In the genomic region with DNA sequence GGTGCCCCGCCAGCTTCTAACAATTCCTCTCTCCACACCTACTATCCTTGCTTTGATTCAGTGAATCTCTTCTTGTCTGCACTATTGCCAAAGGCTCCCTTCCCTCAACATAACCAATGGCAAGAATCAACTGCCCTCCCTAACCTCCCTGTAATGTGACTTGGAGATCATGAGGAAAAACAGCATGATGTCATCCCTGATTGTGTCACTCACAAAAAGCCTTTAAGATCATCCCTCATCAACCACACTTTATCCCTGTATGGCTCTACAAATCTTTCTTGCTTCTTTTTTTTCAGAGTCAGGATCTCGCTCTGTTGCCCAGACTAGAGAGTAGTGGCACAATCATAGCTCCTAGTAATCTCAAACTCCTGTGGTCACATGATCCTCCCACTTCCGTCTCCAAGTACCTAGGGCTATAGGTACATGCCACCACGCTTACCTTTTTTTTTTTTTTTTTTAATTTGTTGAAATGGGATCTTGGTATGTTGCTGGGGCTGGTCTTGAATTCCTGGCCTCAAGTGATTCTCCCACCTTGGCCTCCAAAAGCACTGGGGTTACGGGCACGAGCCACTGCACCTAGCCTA, we compare ENCODE assay signal across 20 cellular contexts. TPM values are rescaled to one million over a fixed set of nuclear protein-coding genes. Genes with fewer than 3 reads are reported as not detected.
DNase-seq lines count a peak whose midpoint lies in the region; ATAC-seq and TF ChIP-seq lines count a peak whose summit lies in the region.
"Had no signal": no experiment of that assay in that cellular context is flagged by ENCODE, and none has a peak within 500 bp of the region (broad histone marks: within the 10 kb centered on the region; RNA-seq: fewer than 3 reads in every experiment).

No MANE protein-coding gene starts in this region.

- H3K36me3 ChIP-seq in endodermal cell (ENCODE audit: control insufficient read depth, insufficient read depth, low read length) (peaks cover 96% of the 10 kb centered on the region), H7 (replicated peaks; ENCODE audit: control insufficient read depth, insufficient read depth, low read length) (peaks cover 33% of the 10 kb centered on the region)
- H3K36me3 ChIP-seq: BE2C had no signal

- H3K27ac Mint-ChIP-seq in T-helper 17 cell (peak overlapping the region; percentile 75), endodermal cell (peak overlapping the region; percentile 2), neural crest cell (ENCODE audit: unreplicated experiment) (peak overlapping the region; percentile 21)
- H3K27ac Mint-ChIP-seq: IgD-negative memory B cell had no signal

- peaks cover 12% of the 10 kb centered on the region for H3K4me1 Mint-ChIP-seq in T-helper 17 cell
- no peaks in the 10 kb centered on the region for H3K4me1 Mint-ChIP-seq in endodermal cell
- H3K4me1 Mint-ChIP-seq in neural crest cell = no peaks in the 10 kb centered on the region

- no peaks in the 10 kb centered on the region for H3K27me3 Mint-ChIP-seq in T-helper 17 cell
- no peaks in the 10 kb centered on the region for H3K27me3 Mint-ChIP-seq in endodermal cell (ENCODE audit: insufficient read depth)
- H3K27me3 Mint-ChIP-seq in neural crest cell (ENCODE audit: low read depth) = no peaks in the 10 kb centered on the region
- H3K27me3 Mint-ChIP-seq: IgD-negative memory B cell had no signal

- H3K36me3 Mint-ChIP-seq in T-helper 17 cell (ENCODE audit: low read depth) (peaks cover 26% of the 10 kb centered on the region), endodermal cell (ENCODE audit: low read depth) (peaks cover 77% of the 10 kb centered on the region), neural crest cell (ENCODE audit: low read depth) (peaks cover 35% of the 10 kb centered on the region)
- H3K36me3 Mint-ChIP-seq: IgD-negative memory B cell had no signal

- no peak overlapping the region for H3K4me3 ChIP-seq in endodermal cell (ENCODE audit: low read length)
- H3K4me3 ChIP-seq in H7 (ENCODE audit: insufficient read depth, low read depth, low read length) = no peak overlapping the region

- no peak for TF ChIP-seq CTCF in endodermal cell (conservative IDR thresholded peaks at IDR 0.05)
- TF ChIP-seq CTCF in neural crest cell (conservative IDR thresholded peaks at IDR 0.05) = no peak

- no peaks in the 10 kb centered on the region for H3K27me3 ChIP-seq in endodermal cell (ENCODE audit: control insufficient read depth, insufficient read depth, low read length, poor library complexity, severe bottlenecking)
- no peaks in the 10 kb centered on the region for H3K27me3 ChIP-seq in H7 (ENCODE audit: control insufficient read depth, insufficient read depth, low read length)
- H3K27me3 ChIP-seq: BE2C had no signal

- ATAC-seq in T-helper 17 cell (no peak), GM19023 (IDR thresholded peaks at IDR 0.05; ENCODE audit: unreplicated experiment) (no peak)

- no peaks in the 10 kb centered on the region for H3K4me1 ChIP-seq in endodermal cell (ENCODE audit: control insufficient read depth, insufficient read depth, low read length)
- H3K4me1 ChIP-seq: BE2C had no signal

- H3K9me3 ChIP-seq in T-helper 17 cell (ENCODE audit: control insufficient read depth, low read length, poor library complexity, severe bottlenecking) (no peaks in the 10 kb centered on the region), endodermal cell (ENCODE audit: control insufficient read depth, low read length) (no peaks in the 10 kb centered on the region)
- H3K9me3 ChIP-seq: BE2C, SK-N-SH had no signal

- H3K9ac ChIP-seq in endodermal cell (ENCODE audit: extremely low read depth, low read length, poor library complexity, severe bottlenecking) = no peak overlapping the region
- H3K9ac ChIP-seq: SK-N-SH had no signal

- no peaks in the 10 kb centered on the region for H3K9me3 Mint-ChIP-seq in endodermal cell
- no peaks in the 10 kb centered on the region for H3K9me3 Mint-ChIP-seq in neural crest cell
- H3K9me3 Mint-ChIP-seq: IgD-negative memory B cell had no signal

- H3K4me3 Mint-ChIP-seq in T-helper 17 cell (peak overlapping the region; percentile 63), endodermal cell (no peak overlapping the region), neural crest cell (no peak overlapping the region)
- H3K4me3 Mint-ChIP-seq: IgD-negative memory B cell had no signal

- DNase-seq in MV-4-11 (lab: John Stamatoyannopoulos, UW) (peak; percentile 24), T-helper 17 cell (no peak), endodermal cell (no peak), neural crest cell (ENCODE audit: low read depth, low spot score) (no peak), RKO (ENCODE audit: low spot score) (no peak), H7 (no peak)
- DNase-seq in effector CD8-positive, alpha-beta T cell (lab: John Stamatoyannopoulos, UW) = no peak
- DNase-seq: BE2C, HCEC 1CT, Kasumi-1, NCI-H1092, NCI-H1436, NCI-H187 treated with DMSO at 0.1 percent for 48 hours, NCI-H2107, NCI-H446 treated with DMSO at 0.1 percent for 48 hours, NCI-H526 treated with DMSO at 0.1 percent for 48 hours, Right ventricle myocardium superior, SK-N-SH had no signal

- no peak overlapping the region for H3K27ac ChIP-seq in endodermal cell (ENCODE audit: low read depth, low read length)

- 89 to 94% methylated on average over 4 to 6 of the region's 6 CpGs for WGBS in endodermal cell (ENCODE audit: insufficient coverage in 1 of 2, insufficient read length in 1 of 2), 2 experiments

RNA-seq across cellular contexts. Expression of a gene that starts 19.7 kb away (rescaled TPM):
- total RNA-seq in T-helper 17 cell (10 to 100 TPM; 31.9 to 34.1 TPM), endodermal cell (10 to 100 TPM; 47.7 to 58.9 TPM), neural crest cell (51.7 and 52.4 TPM in 2 replicates)
- polyA plus RNA-seq in endodermal cell (2013, experiment 1 of 2) = 40.1 TPM
- polyA plus RNA-seq in endodermal cell (2013, experiment 2 of 2) = 37.6 TPM
- total RNA-seq in H7 (2014; rRNA removed; shearing (Covaris generic)) = 23.0 and 23.3 TPM in 2 replicates

Comparison
In these comparisons a context has a peak if more than half of its experiments do, and no peak if none do; other contexts are left out.
1. H3K27ac Mint-ChIP-seq: peak in every context shown above with its lines; median percentile 75 in T-helper 17 cell; 21 in neural crest cell; 2 in endodermal cell.